10 cellular contexts compared by ENCODE assay signal in the genomic region with DNA sequence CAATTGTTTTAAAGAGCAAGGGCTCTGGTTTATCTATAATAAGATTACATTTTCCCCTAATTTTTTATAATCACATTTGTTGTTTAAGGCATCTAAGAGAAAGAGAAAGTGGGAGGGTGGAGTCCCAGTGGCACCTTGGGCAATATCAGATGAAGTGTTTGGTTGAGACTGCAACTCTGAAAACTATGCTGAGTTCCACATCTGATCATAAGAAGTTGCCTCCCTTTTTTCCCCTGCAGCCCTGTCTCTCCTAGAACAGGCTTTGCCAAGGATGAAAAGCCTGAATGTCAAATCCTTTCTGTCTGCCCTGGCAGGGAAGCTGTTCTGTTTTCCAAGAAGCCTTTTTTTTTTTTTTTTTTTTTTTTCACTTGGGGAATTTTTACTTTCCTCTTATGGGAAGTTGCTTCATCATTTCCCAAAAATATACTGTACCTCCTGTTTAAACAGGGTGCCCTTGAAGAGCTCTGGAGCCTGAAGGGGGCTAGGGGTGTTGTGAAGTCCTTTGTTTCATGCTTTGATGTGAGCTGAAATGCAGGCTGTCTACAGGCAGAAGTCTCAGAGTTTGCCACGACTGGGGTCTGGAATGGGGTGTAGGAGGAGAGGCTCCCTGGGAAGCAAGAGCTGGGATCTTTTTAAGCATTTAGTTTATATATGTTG.
DNase-seq lines count a peak whose midpoint lies in the region; ATAC-seq and TF ChIP-seq lines count a peak whose summit lies in the region.
"Had no signal": no experiment of that assay in that cellular context is flagged by ENCODE, and none has a peak within 500 bp of the region (broad histone marks: within the 10 kb centered on the region; RNA-seq: fewer than 3 reads in every experiment).

No MANE protein-coding gene starts in this region.

- BruUV-seq in mammary epithelial cell (replicated peaks; lab: Mats Ljungman, UMichigan) = no TSS peak

- peak in 2 of 5 donors; percentile 31 to 40 for DNase-seq in CD4-positive, alpha-beta memory T cell
- peak; percentile 17 for DNase-seq in NCI-H226
- DNase-seq in mammary epithelial cell = peak; percentile 55
- no peak for DNase-seq in natural killer cell
- DNase-seq in hippocampal formation (lab: John Stamatoyannopoulos, UW) = no peak
- DNase-seq in tibial nerve (ENCODE audit: low spot score in 2 of 2) = no peak
- no peak for DNase-seq in amygdala (lab: John Stamatoyannopoulos, UW)
- DNase-seq: SW 1271 had no signal

- CTCF ChIA-PET in CD4-positive, alpha-beta memory T cell (lab: Charles Lee; ENCODE audit: partially characterized antibody) = interaction anchor here (3.1 kb wide), 1 partner anchor 78 kb away, joined by 12 read pairs; no protein-coding TSS in a partner anchor
- CTCF ChIA-PET in mammary epithelial cell (lab: Charles Lee; ENCODE audit: low non-redundant PET) = no interaction called here

- peaks cover 80% of the 10 kb centered on the region for H3K4me1 ChIP-seq in CD4-positive, alpha-beta memory T cell (ENCODE audit: insufficient read depth, low read length)
- H3K4me1 ChIP-seq in mammary epithelial cell (ENCODE audit: insufficient read depth, low read length) (peaks cover 45% of the 10 kb centered on the region), tibial nerve (peaks cover 0 to 86% (median 57%) of the 10 kb centered on the region in 4 donors)

- H3K4me2 ChIP-seq in mammary epithelial cell (ENCODE audit: insufficient read depth, low read depth, low read length) = peak overlapping the region; percentile 48

- H4K20me1 ChIP-seq in mammary epithelial cell (ENCODE audit: insufficient read depth, low read length) = no peaks in the 10 kb centered on the region

- peak overlapping the region; percentile 54 to 90 (median 82) for H3K27ac Mint-ChIP-seq in CD4-positive, alpha-beta memory T cell
- peak overlapping the region; percentile 33 to 53 for H3K27ac Mint-ChIP-seq in natural killer cell

- H3K9ac ChIP-seq in mammary epithelial cell (ENCODE audit: insufficient read depth, low read length) = no peak overlapping the region

- peaks cover 81% of the 10 kb centered on the region for H3K79me2 ChIP-seq in mammary epithelial cell (ENCODE audit: insufficient read depth, low read length)

- H3K4me3 Mint-ChIP-seq in CD4-positive, alpha-beta memory T cell = peak overlapping the region; percentile 12 to 76 (median 34)
- H3K4me3 Mint-ChIP-seq in natural killer cell = peak overlapping the region; percentile 47

- H3K27me3 ChIP-seq in CD4-positive, alpha-beta memory T cell (ENCODE audit: insufficient read depth, low read length) = no peaks in the 10 kb centered on the region
- no peaks in the 10 kb centered on the region for H3K27me3 ChIP-seq in mammary epithelial cell (ENCODE audit: insufficient read depth, low read length)
- no peaks in the 10 kb centered on the region for H3K27me3 ChIP-seq in tibial nerve

- no peaks in the 10 kb centered on the region for H3K9me3 ChIP-seq in CD4-positive, alpha-beta memory T cell (ENCODE audit: control insufficient read depth in 1 of 2, low read length in 2 of 2)
- no peaks in the 10 kb centered on the region for H3K9me3 ChIP-seq in mammary epithelial cell (replicated peaks; ENCODE audit: insufficient read depth, low read length)
- no peaks in the 10 kb centered on the region for H3K9me3 ChIP-seq in tibial nerve

- POLR2A ChIA-PET in CD4-positive, alpha-beta memory T cell (lab: Charles Lee; ENCODE audit: partially characterized antibody) = interaction anchor here (0.7 to 4.2 kb wide), 4 partner anchors 10 to 84 kb away, joined by 3 to 19 read pairs (median 3); partner anchors contain the start of genes SRSF5 and SUSD6

- H3K4me3 ChIP-seq in CD4-positive, alpha-beta memory T cell (ENCODE audit: low read length in 2 of 2) = no peak overlapping the region
- H3K4me3 ChIP-seq in mammary epithelial cell (replicated peaks in 1 of 3; ENCODE audit: insufficient read depth in 1 of 3, low read depth in 2 of 3, low read length in 3 of 3) (no peak overlapping the region), tibial nerve (no peak overlapping the region)
- H3K4me3 ChIP-seq: K562 had no signal

- no CpG with 5 or more reads among the region's 1 CpG for WGBS in mammary epithelial cell (ENCODE audit: low coverage, missing lambda C conversion rate)
- 20 to 35% methylated on average over 1 of the region's 1 CpG for WGBS in tibial nerve, 2 donors

- no peak for TF ChIP-seq POLR2A in tibial nerve (IDR thresholded peaks at IDR 0.05)

- no peak overlapping the region for H2AFZ ChIP-seq in mammary epithelial cell (ENCODE audit: low read depth, low read length)

- no peak for TF ChIP-seq CTCF in mammary epithelial cell (conservative IDR thresholded peaks at IDR 0.05 in 1 of 2, IDR thresholded peaks at IDR 0.05 in 1 of 2; ENCODE audit: extremely low read depth in 1 of 2, insufficient read depth in 1 of 2, low read depth in 1 of 2, low read length in 2 of 2)
- no peak for TF ChIP-seq CTCF in natural killer cell (IDR thresholded peaks at IDR 0.05)
- TF ChIP-seq CTCF in tibial nerve (IDR thresholded peaks at IDR 0.05) = no peak

- H3K4me1 Mint-ChIP-seq in CD4-positive, alpha-beta memory T cell = peaks cover 62 to 79% (median 69%) of the 10 kb centered on the region in 4 donors
- peaks cover 68 to 71% of the 10 kb centered on the region in 2 donors for H3K4me1 Mint-ChIP-seq in natural killer cell

- dilution Hi-C loops in mammary epithelial cell (cut with HindIII; ENCODE audit: low sequenced_read_pairs) = no loop called here

- no peaks in the 10 kb centered on the region for H3K27me3 Mint-ChIP-seq in CD4-positive, alpha-beta memory T cell
- no peaks in the 10 kb centered on the region for H3K27me3 Mint-ChIP-seq in natural killer cell (ENCODE audit: low read depth in 2 of 2)

- TF ChIP-seq EP300 in tibial nerve (IDR thresholded peaks at IDR 0.05) = no peak

- ATAC-seq in natural killer cell (peak; percentile 81 to 83 (median 83)), HG02973 (IDR thresholded peaks at IDR 0.05; ENCODE audit: unreplicated experiment) (no peak)
- ATAC-seq: K562 had no signal

- peak overlapping the region; percentile 4 for H3K27ac ChIP-seq in CD4-positive, alpha-beta memory T cell (ENCODE audit: low read depth, low read length)
- H3K27ac ChIP-seq in mammary epithelial cell (ENCODE audit: insufficient read depth, low read depth, low read length) = peak overlapping the region; percentile 22
- peak overlapping the region in 2 of 4 donors; percentile 37 to 80 for H3K27ac ChIP-seq in tibial nerve

- in situ Hi-C loops in mammary epithelial cell (cut with MboI; ENCODE audit: low sequenced_read_pairs in 2 of 2) = no loop called here

- no peaks in the 10 kb centered on the region for H3K36me3 ChIP-seq in CD4-positive, alpha-beta memory T cell (ENCODE audit: insufficient read depth, low read length)
- H3K36me3 ChIP-seq in mammary epithelial cell (ENCODE audit: insufficient read depth, low read length) = no peaks in the 10 kb centered on the region
- no peaks in the 10 kb centered on the region for H3K36me3 ChIP-seq in tibial nerve

- H3K9me3 Mint-ChIP-seq in CD4-positive, alpha-beta memory T cell = no peaks in the 10 kb centered on the region
- H3K9me3 Mint-ChIP-seq in natural killer cell = no peaks in the 10 kb centered on the region

- peaks cover 2 to 11% of the 10 kb centered on the region in 2 donors for H3K36me3 Mint-ChIP-seq in CD4-positive, alpha-beta memory T cell
- H3K36me3 Mint-ChIP-seq in natural killer cell = no peaks in the 10 kb centered on the region

- intact Hi-C loops in CD4-positive, alpha-beta memory T cell (cut with micrococcal nuclease) = no loop called here
- intact Hi-C loops in mammary epithelial cell (cut with micrococcal nuclease) (no loop called here), natural killer cell (cut with micrococcal nuclease) (loop anchor here (5.0 kb wide), 1 partner anchor 35 kb away; no protein-coding TSS in a partner anchor)

Comparison
In these comparisons a context has a peak if more than half of its experiments do, and no peak if none do; other contexts are left out.
1. DNase-seq: peak in NCI-H226 (single experiment) and mammary epithelial cell (single experiment); none in natural killer cell (single experiment), hippocampal formation (0 of 2), tibial nerve (0 of 2) and amygdala (0 of 56).